ENCODE assay signal across 24 cellular contexts in the genomic region with DNA sequence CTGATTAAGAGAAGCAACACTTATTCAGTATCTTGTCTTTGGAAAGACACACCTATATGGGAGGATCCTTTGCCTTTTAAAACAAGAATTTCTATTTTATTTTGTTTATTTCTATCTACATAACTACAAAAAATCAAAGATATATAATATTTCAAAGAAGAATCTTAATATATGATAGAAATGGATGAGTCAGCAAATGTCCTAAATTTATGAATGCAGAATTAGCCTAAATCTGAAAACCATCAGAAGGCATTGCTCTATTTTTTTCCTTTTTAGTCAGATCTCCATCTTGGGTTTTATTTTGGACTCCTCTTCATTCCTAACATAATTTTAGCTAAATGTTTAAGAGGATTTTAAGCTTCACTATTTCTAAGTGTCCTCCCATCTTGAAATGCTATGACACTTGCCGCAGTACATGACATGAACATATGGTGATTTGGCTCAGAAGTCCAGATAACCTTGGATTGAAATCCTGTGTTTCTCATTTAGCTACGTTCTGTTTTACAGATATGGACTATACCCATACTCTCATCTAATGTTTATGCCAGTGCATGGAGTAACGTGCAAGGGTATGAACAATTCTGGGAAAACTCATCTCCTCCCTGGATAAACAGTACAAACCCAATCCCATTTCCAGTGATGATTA.
"Had no signal": no experiment of that assay in that cellular context is flagged by ENCODE, and none has a peak within 500 bp of the region (broad histone marks: within the 10 kb centered on the region; RNA-seq: fewer than 3 reads in every experiment).

No MANE protein-coding gene starts in this region.

- H3K27me3 Mint-ChIP-seq: naive B cell; naive thymus-derived CD8-positive, alpha-beta T cell had no signal

- H3K36me3 Mint-ChIP-seq: mesothelial cell of epicardium; naive B cell; naive thymus-derived CD8-positive, alpha-beta T cell had no signal

- FAIRE-seq: endothelial cell of umbilical vein, frontal cortex, islet of Langerhans, keratinocyte had no signal

- H3K4me1 Mint-ChIP-seq: naive B cell; naive thymus-derived CD8-positive, alpha-beta T cell had no signal

- H3K4me2 ChIP-seq: hepatocyte had no signal

- H3K4me1 ChIP-seq: foreskin keratinocyte, heart left ventricle, left lung, lower lobe of right lung had no signal

- H3K27me3 ChIP-seq: dorsolateral prefrontal cortex, esophagus muscularis mucosa, foreskin keratinocyte, gastroesophageal sphincter, heart left ventricle, hepatocyte, left lung had no signal

- ATAC-seq: foreskin keratinocyte; gastroesophageal sphincter; heart left ventricle; left cardiac atrium; left lung; left ventricle myocardium superior; lower lobe of right lung; mucosa of descending colon; naive thymus-derived CD8-positive, alpha-beta T cell had no signal

- H2AFZ ChIP-seq: hepatocyte had no signal

- H3K9me3 ChIP-seq: esophagus muscularis mucosa, gastroesophageal sphincter, heart left ventricle, left lung, lower lobe of right lung, mucosa of descending colon had no signal

- H3K4me3 ChIP-seq: coronary artery, dorsolateral prefrontal cortex, esophagus muscularis mucosa, gastroesophageal sphincter, heart left ventricle, hepatocyte, left lung, lower lobe of right lung, mucosa of descending colon had no signal

- H3K27ac ChIP-seq: coronary artery, dorsolateral prefrontal cortex, esophagus muscularis mucosa, foreskin keratinocyte, gastroesophageal sphincter, heart left ventricle, hepatocyte, left lung, lower lobe of right lung had no signal

- H3K27ac Mint-ChIP-seq: mesothelial cell of epicardium; naive B cell; naive thymus-derived CD8-positive, alpha-beta T cell had no signal

- DNase-seq: dermis blood vessel endothelial cell; dorsolateral prefrontal cortex; effector CD4-positive, alpha-beta T cell; effector memory CD4-positive, alpha-beta T cell; foreskin keratinocyte; heart left ventricle; hypothalamus; left cardiac atrium; left lung; left ventricle myocardium superior; lower lobe of right lung; mesenchymal stem cell; mucosa of descending colon; naive B cell; naive thymus-derived CD8-positive, alpha-beta T cell had no signal

- H3K36me3 ChIP-seq: esophagus muscularis mucosa, gastroesophageal sphincter, heart left ventricle, left lung, lower lobe of right lung had no signal

- H3K9me3 Mint-ChIP-seq: mesothelial cell of epicardium had no signal

- H3K4me3 Mint-ChIP-seq: mesothelial cell of epicardium; naive B cell; naive thymus-derived CD8-positive, alpha-beta T cell had no signal
